16 cellular contexts compared by ENCODE assay signal in the genomic region with DNA sequence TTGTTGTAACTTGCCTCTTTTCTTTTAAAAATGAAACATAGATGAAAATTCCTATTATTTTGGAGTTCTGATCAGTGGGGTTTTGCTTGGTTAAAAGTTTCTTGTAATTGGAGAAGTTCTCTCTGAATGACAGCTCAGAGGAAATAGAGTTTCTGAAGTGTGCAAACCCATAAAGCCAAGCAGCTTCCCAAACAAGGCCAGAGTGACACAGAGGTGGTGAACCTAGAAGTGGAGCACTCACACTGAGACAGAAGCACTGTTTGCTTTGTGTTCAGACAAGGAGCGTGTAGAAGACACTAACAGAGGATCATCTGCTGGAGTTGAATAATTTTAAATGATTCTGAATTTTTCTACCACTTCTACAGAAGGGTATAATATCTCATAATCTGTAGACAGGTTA. TPM values are rescaled to one million over a fixed set of nuclear protein-coding genes. Genes with fewer than 3 reads are reported as not detected.
DNase-seq lines count a peak whose midpoint lies in the region; ATAC-seq lines count a peak whose summit lies in the region.
"Had no signal": no experiment of that assay in that cellular context is flagged by ENCODE, and none has a peak within 500 bp of the region (broad histone marks: within the 10 kb centered on the region; RNA-seq: fewer than 3 reads in every experiment).

No MANE protein-coding gene starts in this region.

- no peak for ATAC-seq in stimulated activated memory B cell treated with anti-CD40 and anti-IgM and Interleukin-4, amounts not matched to agents 10 μg/mL and 1 μg/mL and 100 μg/mL, for 72 hours
- no peak for ATAC-seq in HG02571 (IDR thresholded peaks at IDR 0.05; ENCODE audit: unreplicated experiment)
- ATAC-seq: left lobe of liver, SK-N-SH treated with all-trans-retinoic acid at 6 μM for 48 hours had no signal

- peak overlapping the region; percentile 1 for H3K27ac Mint-ChIP-seq in T-helper 2 cell treated with Interferon-gamma antibody and Interleukin-4, amounts not matched to agents 5 μg/mL and 100 μg/mL, for 36 hours
- H3K27ac Mint-ChIP-seq in activated T-helper 1 cell treated with anti-CD3 and anti-CD28 coated beads, Interleukin-12 subunit alpha, Interleukin-12 subunit beta, Interleukin-2, Interleukin-4 antibody, amounts not matched to agents 30 ng/mL and 10 ng/mL and 1 ng/mL, durations not matched to agents 14 hours and 24 hours and 36 hours = peak overlapping the region; percentile 11
- peak overlapping the region; percentile 72 for H3K27ac Mint-ChIP-seq in stimulated activated memory B cell treated with anti-CD40 and anti-IgM and Interleukin-4, amounts not matched to agents 10 μg/mL and 1 μg/mL and 100 μg/mL, for 72 hours
- H3K27ac Mint-ChIP-seq: H9 had no signal

- H3K4me3 Mint-ChIP-seq in T-helper 2 cell treated with Interferon-gamma antibody and Interleukin-4, amounts not matched to agents 5 μg/mL and 100 μg/mL, for 36 hours = no peak overlapping the region
- H3K4me3 Mint-ChIP-seq in activated T-helper 1 cell treated with anti-CD3 and anti-CD28 coated beads, Interleukin-12 subunit alpha, Interleukin-12 subunit beta, Interleukin-2, Interleukin-4 antibody, amounts not matched to agents 30 ng/mL and 10 ng/mL and 1 ng/mL, durations not matched to agents 14 hours and 24 hours and 36 hours = no peak overlapping the region
- no peak overlapping the region for H3K4me3 Mint-ChIP-seq in stimulated activated memory B cell treated with anti-CD40 and anti-IgM and Interleukin-4, amounts not matched to agents 10 μg/mL and 1 μg/mL and 100 μg/mL, for 72 hours
- H3K4me3 Mint-ChIP-seq: H9 had no signal

- DNase-seq in T-helper 2 cell treated with Interferon-gamma antibody and Interleukin-4, amounts not matched to agents 5 μg/mL and 100 μg/mL, for 36 hours (ENCODE audit: low spot score) = no peak
- DNase-seq in T-helper 2 cell (no peak), KBM-7 (peak; percentile 44), hippocampal formation (lab: John Stamatoyannopoulos, UW) (no peak), GM03348 (ENCODE audit: low spot score) (no peak)
- DNase-seq in activated T-helper 1 cell treated with anti-CD3 and anti-CD28 coated beads, Interleukin-12 subunit alpha, Interleukin-12 subunit beta, Interleukin-2, Interleukin-4 antibody, amounts not matched to agents 30 ng/mL and 10 ng/mL and 1 ng/mL, durations not matched to agents 14 hours and 24 hours and 36 hours (ENCODE audit: low spot score) = no peak
- DNase-seq: activated naive CD4-positive, alpha-beta T cell treated with Interleukin-2 at 50 U/mL for 16 hours; H9; IMR-90; NCI-H1417; NCI-H226; stimulated activated CD4-positive, alpha-beta T cell treated with anti-CD3 and anti-CD28 coated beads, Interleukin-15, amount 100 ng/mL, for 24 hours had no signal

- H3K9me3 Mint-ChIP-seq in T-helper 2 cell treated with Interferon-gamma antibody and Interleukin-4, amounts not matched to agents 5 μg/mL and 100 μg/mL, for 36 hours = no peaks in the 10 kb centered on the region
- peaks cover 7% of the 10 kb centered on the region for H3K9me3 Mint-ChIP-seq in activated T-helper 1 cell treated with anti-CD3 and anti-CD28 coated beads, Interleukin-12 subunit alpha, Interleukin-12 subunit beta, Interleukin-2, Interleukin-4 antibody, amounts not matched to agents 30 ng/mL and 10 ng/mL and 1 ng/mL, durations not matched to agents 14 hours and 24 hours and 36 hours
- H3K9me3 Mint-ChIP-seq in stimulated activated memory B cell treated with anti-CD40 and anti-IgM and Interleukin-4, amounts not matched to agents 10 μg/mL and 1 μg/mL and 100 μg/mL, for 72 hours = no peaks in the 10 kb centered on the region
- H3K9me3 Mint-ChIP-seq: H9 had no signal

- no peaks in the 10 kb centered on the region for H3K36me3 Mint-ChIP-seq in T-helper 2 cell treated with Interferon-gamma antibody and Interleukin-4, amounts not matched to agents 5 μg/mL and 100 μg/mL, for 36 hours (ENCODE audit: low read depth)
- H3K36me3 Mint-ChIP-seq in activated T-helper 1 cell treated with anti-CD3 and anti-CD28 coated beads, Interleukin-12 subunit alpha, Interleukin-12 subunit beta, Interleukin-2, Interleukin-4 antibody, amounts not matched to agents 30 ng/mL and 10 ng/mL and 1 ng/mL, durations not matched to agents 14 hours and 24 hours and 36 hours (ENCODE audit: low read depth) = peaks cover 3% of the 10 kb centered on the region
- no peaks in the 10 kb centered on the region for H3K36me3 Mint-ChIP-seq in stimulated activated memory B cell treated with anti-CD40 and anti-IgM and Interleukin-4, amounts not matched to agents 10 μg/mL and 1 μg/mL and 100 μg/mL, for 72 hours

- intact Hi-C loops in activated T-helper 1 cell treated with anti-CD3 and anti-CD28 coated beads, Interleukin-12 subunit alpha, Interleukin-12 subunit beta, Interleukin-2, Interleukin-4 antibody, amounts not matched to agents 30 ng/mL and 10 ng/mL and 1 ng/mL, durations not matched to agents 14 hours and 24 hours and 36 hours (cut with micrococcal nuclease) = no loop called here

- in situ Hi-C loops in KBM-7 (cut with MboI; ENCODE audit: low pct_unique_long_range_greater_than_20kb, low sequenced_read_pairs) = no loop called here

- H3K4me1 Mint-ChIP-seq in T-helper 2 cell treated with Interferon-gamma antibody and Interleukin-4, amounts not matched to agents 5 μg/mL and 100 μg/mL, for 36 hours (ENCODE audit: low read depth) = peaks cover 3% of the 10 kb centered on the region
- peaks cover 33% of the 10 kb centered on the region for H3K4me1 Mint-ChIP-seq in activated T-helper 1 cell treated with anti-CD3 and anti-CD28 coated beads, Interleukin-12 subunit alpha, Interleukin-12 subunit beta, Interleukin-2, Interleukin-4 antibody, amounts not matched to agents 30 ng/mL and 10 ng/mL and 1 ng/mL, durations not matched to agents 14 hours and 24 hours and 36 hours (ENCODE audit: low read depth)
- peaks cover 71% of the 10 kb centered on the region for H3K4me1 Mint-ChIP-seq in stimulated activated memory B cell treated with anti-CD40 and anti-IgM and Interleukin-4, amounts not matched to agents 10 μg/mL and 1 μg/mL and 100 μg/mL, for 72 hours

- H3K27me3 Mint-ChIP-seq in T-helper 2 cell treated with Interferon-gamma antibody and Interleukin-4, amounts not matched to agents 5 μg/mL and 100 μg/mL, for 36 hours (ENCODE audit: low read depth) = no peaks in the 10 kb centered on the region
- peaks cover 4% of the 10 kb centered on the region for H3K27me3 Mint-ChIP-seq in activated T-helper 1 cell treated with anti-CD3 and anti-CD28 coated beads, Interleukin-12 subunit alpha, Interleukin-12 subunit beta, Interleukin-2, Interleukin-4 antibody, amounts not matched to agents 30 ng/mL and 10 ng/mL and 1 ng/mL, durations not matched to agents 14 hours and 24 hours and 36 hours (ENCODE audit: insufficient read depth)
- H3K27me3 Mint-ChIP-seq in stimulated activated memory B cell treated with anti-CD40 and anti-IgM and Interleukin-4, amounts not matched to agents 10 μg/mL and 1 μg/mL and 100 μg/mL, for 72 hours = no peaks in the 10 kb centered on the region

RNA-seq across cellular contexts. Expression of a gene that starts 49.2 kb away (rescaled TPM):
- total RNA-seq in activated T-helper 1 cell treated with anti-CD3 and anti-CD28 coated beads, Interleukin-12 subunit alpha, Interleukin-12 subunit beta, Interleukin-2, Interleukin-4 antibody, amounts not matched to agents 30 ng/mL and 10 ng/mL and 1 ng/mL, durations not matched to agents 14 hours and 24 hours and 36 hours = 1.3 and 1.4 TPM in 2 replicates

RNA-seq across cellular contexts. Expression of a gene that starts 49.5 kb away (rescaled TPM):
- total RNA-seq in activated T-helper 1 cell treated with anti-CD3 and anti-CD28 coated beads, Interleukin-12 subunit alpha, Interleukin-12 subunit beta, Interleukin-2, Interleukin-4 antibody, amounts not matched to agents 30 ng/mL and 10 ng/mL and 1 ng/mL, durations not matched to agents 14 hours and 24 hours and 36 hours = 2.3 and 3.0 TPM in 2 replicates

RNA-seq across cellular contexts. Expression of a gene that starts 52.8 kb away (rescaled TPM):
- 3.2 TPM in 2 replicates for total RNA-seq in activated T-helper 1 cell treated with anti-CD3 and anti-CD28 coated beads, Interleukin-12 subunit alpha, Interleukin-12 subunit beta, Interleukin-2, Interleukin-4 antibody, amounts not matched to agents 30 ng/mL and 10 ng/mL and 1 ng/mL, durations not matched to agents 14 hours and 24 hours and 36 hours
- total RNA-seq: H9 had no signal

Comparison
In these comparisons a context has a peak if more than half of its experiments do, and no peak if none do; other contexts are left out.
1. H3K27ac Mint-ChIP-seq: peak in every context shown above with its lines; median percentile 72 in stimulated activated memory B cell treated with anti-CD40 and anti-IgM and Interleukin-4, amounts not matched to agents 10 μg/mL and 1 μg/mL and 100 μg/mL, for 72 hours; 11 in activated T-helper 1 cell treated with anti-CD3 and anti-CD28 coated beads, Interleukin-12 subunit alpha, Interleukin-12 subunit beta, Interleukin-2, Interleukin-4 antibody, amounts not matched to agents 30 ng/mL and 10 ng/mL and 1 ng/mL, durations not matched to agents 14 hours and 24 hours and 36 hours; 1 in T-helper 2 cell treated with Interferon-gamma antibody and Interleukin-4, amounts not matched to agents 5 μg/mL and 100 μg/mL, for 36 hours.